5 cellular contexts compared by ENCODE assay signal in the genomic region with DNA sequence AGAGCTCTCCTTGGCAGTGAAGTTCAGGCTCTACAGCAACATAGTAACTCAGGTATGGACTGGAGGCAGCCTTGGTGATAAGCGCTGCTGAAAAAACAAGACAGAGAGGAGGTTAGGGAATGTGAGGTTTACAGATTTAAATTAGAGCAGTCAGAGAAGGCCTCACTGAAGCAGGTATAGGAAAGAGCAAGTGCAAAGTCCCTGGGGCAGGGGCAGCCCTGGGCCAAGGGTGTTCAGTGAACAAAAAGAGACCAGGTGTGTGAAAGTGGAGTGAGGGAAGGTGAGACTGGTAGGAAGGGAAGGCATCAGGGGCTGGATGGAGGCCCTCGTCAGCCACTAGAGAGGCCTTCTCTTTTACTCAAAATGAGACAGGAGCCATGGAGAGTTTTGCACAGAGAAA.
"Had no signal": no experiment of that assay in that cellular context is flagged by ENCODE, and none has a peak within 500 bp of the region (broad histone marks: within the 10 kb centered on the region; RNA-seq: fewer than 3 reads in every experiment).

No MANE protein-coding gene starts in this region.

- H2AFZ ChIP-seq: GM23248 had no signal

- H3K9me3 Mint-ChIP-seq: IgD-negative memory B cell had no signal

- H3K36me3 ChIP-seq: HAP-1 had no signal

- H3K4me3 Mint-ChIP-seq: IgD-negative memory B cell had no signal

- H3K27ac ChIP-seq: GM23248 had no signal

- H3K9me3 ChIP-seq: HAP-1 had no signal

- H3K4me1 ChIP-seq: HAP-1 had no signal

- H3K27ac Mint-ChIP-seq: IgD-negative memory B cell had no signal

- H3K4me3 ChIP-seq: GM23248, HAP-1 had no signal

- DNase-seq: GOT3, H7 had no signal

- H3K9ac ChIP-seq: GM23248 had no signal

- H3K36me3 Mint-ChIP-seq: IgD-negative memory B cell had no signal
